ENCODE assay signal across 8 cellular contexts in genomic region chr4:18593297-18594002, GRCh38.
DNase-seq lines count a peak whose midpoint lies in the region; ATAC-seq, FAIRE-seq and TF ChIP-seq lines count a peak whose summit lies in the region.

No MANE protein-coding gene starts in this region.

- WGBS in K562 (ENCODE audit: insufficient coverage, low coverage, missing lambda C conversion rate): under 1% methylated on average over 12 of the region's 12 CpGs
- 6 to 12% (median 9%) methylated on average over 12 of the region's 12 CpGs for WGBS in spleen, 5 donors

- intact Hi-C loops in K562 (cut with micrococcal nuclease): loop anchor here (1.0 to 10.0 kb wide), 3 partner anchors 786 to 1249 kb away; no protein-coding TSS in a partner anchor
- intact Hi-C loops in spleen (cut with DNase I; ENCODE audit: low total_unique reads): loop anchor here (5.0 kb wide), 1 partner anchor 1046 kb away; no protein-coding TSS in a partner anchor

- no peak for TF ChIP-seq EP300 in K562 (IDR thresholded peaks at IDR 0.05; ENCODE audit: low read length)

- H3K36me3 ChIP-seq in K562 (ENCODE audit: control insufficient read depth, insufficient read depth, low read length): no peaks in the 10 kb centered on the region
- no peaks in the 10 kb centered on the region for H3K36me3 ChIP-seq in spleen

- no peaks in the 10 kb centered on the region for H3K79me2 ChIP-seq in K562 (ENCODE audit: control insufficient read depth, insufficient read depth, low read length)

- H3K27ac Mint-ChIP-seq in T-helper 2 cell treated with Interferon-gamma antibody and Interleukin-4, amounts not matched to agents 5 μg/mL and 100 μg/mL, for 36 hours: no peak overlapping the region

- TF ChIP-seq CTCF in 22Rv1 (IDR thresholded peaks at IDR 0.05) (peak; percentile 88), GM13976 (IDR thresholded peaks at IDR 0.05; ENCODE audit: borderline replicate concordance, control extremely low read depth, extremely low read depth, insufficient read depth, missing control alignments) (peak; percentile 65), K562 (IDR thresholded peaks at IDR 0.05 in 2 of 3, conservative IDR thresholded peaks at IDR 0.05 in 1 of 3; ENCODE audit: insufficient read depth in 2 of 3, low read depth in 1 of 3, low read length in 3 of 3) (peak; percentile 67 to 85 (median 76)), spleen (IDR thresholded peaks at IDR 0.05 in 8 of 11, conservative IDR thresholded peaks at IDR 0.05 in 3 of 11) (peak; percentile 29 to 80 (median 70))

- H3K9me3 Mint-ChIP-seq in T-helper 2 cell treated with Interferon-gamma antibody and Interleukin-4, amounts not matched to agents 5 μg/mL and 100 μg/mL, for 36 hours: no peaks in the 10 kb centered on the region

- H3K4me3 ChIP-seq in K562 (no peak overlapping the region), spleen (no peak overlapping the region)

- H3K27ac ChIP-seq in 22Rv1: no peak overlapping the region
- H3K27ac ChIP-seq in K562 (ENCODE audit: extremely low read depth, low read depth, low read length): no peak overlapping the region
- H3K27ac ChIP-seq in spleen: no peak overlapping the region

- H3K36me3 Mint-ChIP-seq in T-helper 2 cell treated with Interferon-gamma antibody and Interleukin-4, amounts not matched to agents 5 μg/mL and 100 μg/mL, for 36 hours (ENCODE audit: low read depth): no peaks in the 10 kb centered on the region

- POLR2A ChIA-PET in K562 (lab: Yijun Ruan, JAX): no interaction called here

- CTCF ChIA-PET in K562 (lab: Yijun Ruan, JAX; ENCODE audit: low intra/inter-chr PET ratio): interaction anchor here (0.6 to 1.5 kb wide), 3 partner anchors 785 to 1044 kb away, joined by 3 to 5 read pairs (median 3); no protein-coding TSS in a partner anchor

- H3K9me3 ChIP-seq in K562 (replicated peaks; ENCODE audit: control insufficient read depth, insufficient read depth, low read depth, low read length): no peaks in the 10 kb centered on the region
- H3K9me3 ChIP-seq in spleen: no peaks in the 10 kb centered on the region

- H3K4me1 Mint-ChIP-seq in T-helper 2 cell treated with Interferon-gamma antibody and Interleukin-4, amounts not matched to agents 5 μg/mL and 100 μg/mL, for 36 hours (ENCODE audit: low read depth): peaks cover 9% of the 10 kb centered on the region

- peaks cover 2% of the 10 kb centered on the region for H3K27me3 Mint-ChIP-seq in T-helper 2 cell treated with Interferon-gamma antibody and Interleukin-4, amounts not matched to agents 5 μg/mL and 100 μg/mL, for 36 hours (ENCODE audit: low read depth)

- no peak overlapping the region for H3K9ac ChIP-seq in K562 (ENCODE audit: insufficient read depth in 1 of 2, low read depth in 2 of 2, low read length in 2 of 2)

- no peak overlapping the region for H3K4me3 Mint-ChIP-seq in T-helper 2 cell treated with Interferon-gamma antibody and Interleukin-4, amounts not matched to agents 5 μg/mL and 100 μg/mL, for 36 hours

- no peaks in the 10 kb centered on the region for H3K27me3 ChIP-seq in K562 (ENCODE audit: control insufficient read depth in 2 of 2, insufficient read depth in 2 of 2, low read length in 2 of 2)
- peaks cover 0 to 28% (median 0%) of the 10 kb centered on the region in 7 donors for H3K27me3 ChIP-seq in spleen (replicated peaks in 1 of 7)

- peak; percentile 92 for FAIRE-seq in K562 (lab: Jason Lieb, UNC)

- TF ChIP-seq POLR2A in K562 (conservative IDR thresholded peaks at IDR 0.05) (no peak), spleen (IDR thresholded peaks at IDR 0.05) (no peak)

- TF ChIP-seq RAD21 in K562 (CRISPR knock-in tag; conservative IDR thresholded peaks at IDR 0.05 in 1 of 2, IDR thresholded peaks at IDR 0.05 in 1 of 2): peak; percentile 81 to 83

- H3K9me1 ChIP-seq in K562 (ENCODE audit: control insufficient read depth, insufficient read depth, low read length): no peaks in the 10 kb centered on the region

- BruUV-seq in K562 (replicated peaks; lab: Mats Ljungman, UMichigan): no TSS peak

- H4K20me1 ChIP-seq in K562 (replicated peaks; ENCODE audit: control insufficient read depth, insufficient read depth, low read length): no peaks in the 10 kb centered on the region

- in situ Hi-C loops in GM13976 (cut with MboI; ENCODE audit: low sequenced_read_pairs, unreplicated experiment): loop anchor here (25.0 kb wide), 2 partner anchors 781 to 1056 kb away; partner anchors contain the start of genes DCAF16 and NCAPG
- in situ Hi-C loops in K562 (cut with MboI): loop anchor here (25.0 kb wide), 3 partner anchors 931 to 1231 kb away; no protein-coding TSS in a partner anchor

- peak overlapping the region; percentile 51; the same call in 1 of the 2 replicates for H2AFZ ChIP-seq in K562 (ENCODE audit: low read depth, low read length)

- H3K4me1 ChIP-seq in K562 (replicated peaks in 1 of 2; ENCODE audit: control insufficient read depth in 2 of 2, insufficient read depth in 2 of 2, low read length in 2 of 2) (no peaks in the 10 kb centered on the region), spleen (peaks cover 0 to 7% (median 6%) of the 10 kb centered on the region in 6 donors)

- H3K4me2 ChIP-seq in K562 (ENCODE audit: insufficient read depth, low read length): peak overlapping the region; percentile 43; the same call in 1 of the 2 replicates

- DNase-seq in GM13976 (ENCODE audit: low spot score) (peak; percentile 65), NCI-H146 (lab: John Stamatoyannopoulos, UW) (peak; percentile 78), K562 (ENCODE audit: extremely low read depth in 1 of 4, low spot score in 3 of 4) (peak; percentile 61 to 74 (median 66)), iPS DF 4.7 (ENCODE audit: extremely low read depth, low spot score) (peak; percentile 69), spleen (no peak)
- DNase-seq in T-helper 2 cell treated with Interferon-gamma antibody and Interleukin-4, amounts not matched to agents 5 μg/mL and 100 μg/mL, for 36 hours (ENCODE audit: low spot score): peak; percentile 28

- peak; percentile 88 for ATAC-seq in HG02870 (IDR thresholded peaks at IDR 0.05; ENCODE audit: unreplicated experiment)
- ATAC-seq in K562: peak; percentile 87

TF ChIP-seq in K562, 482 proteins besides CTCF, POLR2A, EP300 and RAD21 (continues in another document):
- TF ChIP-seq NFE2 (IDR thresholded peaks at IDR 0.05; ENCODE audit: low read depth) (no peak), TFAP4 (CRISPR knock-in tag; IDR thresholded peaks at IDR 0.05; ENCODE audit: borderline replicate concordance) (no peak), GTF3C2 (IDR thresholded peaks at IDR 0.05; ENCODE audit: borderline replicate concordance, extremely low read depth, insufficient read length) (no peak), SMARCB1 (IDR thresholded peaks at IDR 0.05; ENCODE audit: insufficient read length, low read depth) (no peak), ZBED1 (IDR thresholded peaks at IDR 0.05) (no peak), CHD1 (IDR thresholded peaks at IDR 0.05; ENCODE audit: low read length) (no peak), SMC3 (conservative IDR thresholded peaks at IDR 0.05; ENCODE audit: insufficient read depth, low read depth, low read length) (peak; percentile 59), KAT7 (CRISPR knock-in tag; IDR thresholded peaks at IDR 0.05; ENCODE audit: borderline replicate concordance) (no peak), FOSL1 (tag; conservative IDR thresholded peaks at IDR 0.05) (no peak), BRF2 (IDR thresholded peaks at IDR 0.05; ENCODE audit: borderline replicate concordance, insufficient read depth, insufficient read length) (no peak), ILF3 (IDR thresholded peaks at IDR 0.05; ENCODE audit: borderline replicate concordance) (no peak), SAFB (IDR thresholded peaks at IDR 0.05; ENCODE audit: borderline replicate concordance, low read depth, low read length) (no peak), NR4A1 (CRISPR knock-in tag; IDR thresholded peaks at IDR 0.05) (no peak), NR4A1 (tag; IDR thresholded peaks at IDR 0.05) (no peak), MEIS2 (IDR thresholded peaks at IDR 0.05; ENCODE audit: partially characterized antibody) (no peak), LCOR (CRISPR knock-in tag; IDR thresholded peaks at IDR 0.05) (0 out of 2 replicates have a peak, but pooled peaks have one; percentile 19)
